In the genomic region with DNA sequence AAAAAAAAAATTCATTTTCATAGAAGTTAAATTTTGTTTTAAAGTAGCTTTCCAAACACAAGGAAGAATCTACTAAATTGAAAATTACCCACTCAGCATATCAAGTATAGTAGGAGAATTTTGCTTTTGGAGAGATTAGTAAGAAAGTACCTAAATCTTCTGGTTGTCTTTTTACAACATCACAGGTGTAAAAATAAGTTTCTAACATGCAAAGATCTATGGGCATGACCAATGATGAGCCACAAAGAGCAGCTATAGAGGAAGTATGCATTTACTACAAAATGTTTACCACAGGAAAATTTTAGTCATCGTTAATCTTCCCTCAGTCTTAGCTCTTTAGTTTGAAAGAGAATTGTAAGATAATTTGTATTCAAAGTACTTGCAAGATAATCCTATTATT, we compare ENCODE assay signal across 9 cellular contexts. TPM values are rescaled to one million over a fixed set of nuclear protein-coding genes. Genes with fewer than 3 reads are reported as not detected.
DNase-seq lines count a peak whose midpoint lies in the region; ATAC-seq and TF ChIP-seq lines count a peak whose summit lies in the region.
"Had no signal": no experiment of that assay in that cellular context is flagged by ENCODE, and none has a peak within 500 bp of the region (broad histone marks: within the 10 kb centered on the region; RNA-seq: fewer than 3 reads in every experiment).

No MANE protein-coding gene starts in this region.

- no peak overlapping the region for H3K4me3 Mint-ChIP-seq in activated naive CD8-positive, alpha-beta T cell treated with anti-CD3 and anti-CD28 coated beads for 36 hours

- no peak for TF ChIP-seq CTCF in GM10248 (IDR thresholded peaks at IDR 0.05; ENCODE audit: control extremely low read depth, extremely low read depth, low read depth, missing control alignments)

- H3K4me1 Mint-ChIP-seq in activated naive CD8-positive, alpha-beta T cell treated with anti-CD3 and anti-CD28 coated beads for 36 hours: peaks cover 6% of the 10 kb centered on the region

- no peaks in the 10 kb centered on the region for H3K27me3 Mint-ChIP-seq in activated naive CD8-positive, alpha-beta T cell treated with anti-CD3 and anti-CD28 coated beads for 36 hours

- peak; percentile 47 for ATAC-seq in GM21381 (IDR thresholded peaks at IDR 0.05; ENCODE audit: unreplicated experiment)
- peak; percentile 46 for ATAC-seq in HG03432 (IDR thresholded peaks at IDR 0.05; ENCODE audit: unreplicated experiment)

- peaks cover 2% of the 10 kb centered on the region for H3K36me3 Mint-ChIP-seq in activated naive CD8-positive, alpha-beta T cell treated with anti-CD3 and anti-CD28 coated beads for 36 hours

- CTCF ChIA-PET in GM10248 (lab: Yijun Ruan, JAX): interaction anchor here (1.0 kb wide), 1 partner anchor 15 kb away, joined by 5 read pairs; no protein-coding TSS in a partner anchor

- DNase-seq in GM10248 (ENCODE audit: extremely low spot score) (peak; percentile 35), NCI-H146 (lab: John Stamatoyannopoulos, UW) (no peak)
- no peak for DNase-seq in activated naive CD8-positive, alpha-beta T cell treated with anti-CD3 and anti-CD28 coated beads for 36 hours
- DNase-seq in stimulated activated CD4-positive, alpha-beta T cell treated with anti-CD3 and anti-CD28 coated beads, Interleukin-4, amount 100 ng/mL, for 1 hour: no peak
- no peak for DNase-seq in activated CD8-positive, alpha-beta memory T cell treated with anti-CD3 and anti-CD28 coated beads for 24 hours
- no peak for DNase-seq in activated CD4-positive, CD25-positive, alpha-beta regulatory T cell (lab: John Stamatoyannopoulos, UW)
- DNase-seq: NCI-H1417 had no signal

- peak overlapping the region; percentile 8 for H3K27ac Mint-ChIP-seq in activated naive CD8-positive, alpha-beta T cell treated with anti-CD3 and anti-CD28 coated beads for 36 hours

- POLR2A ChIA-PET in GM10248 (lab: Yijun Ruan, JAX): no interaction called here

- H3K9me3 Mint-ChIP-seq in activated naive CD8-positive, alpha-beta T cell treated with anti-CD3 and anti-CD28 coated beads for 36 hours: no peaks in the 10 kb centered on the region

RNA-seq across cellular contexts. Expression of gene ANGPTL3, which starts 28.1 kb away (rescaled TPM):
- not detected for total RNA-seq in activated naive CD8-positive, alpha-beta T cell treated with anti-CD3 and anti-CD28 coated beads for 36 hours
